ENCODE assay signal across 22 cellular contexts in genomic region chr11:103594283-103594682, GRCh38.
"Had no signal": no experiment of that assay in that cellular context is flagged by ENCODE, and none has a peak within 500 bp of the region (broad histone marks: within the 10 kb centered on the region; RNA-seq: fewer than 3 reads in every experiment).

No MANE protein-coding gene starts in this region.

- H3K36me3 ChIP-seq: colonic mucosa, tibial nerve, vagina had no signal

- H3K4me1 ChIP-seq: body of pancreas, colonic mucosa, tibial nerve, vagina had no signal

- H3K27ac Mint-ChIP-seq: activated CD4-positive, alpha-beta T cell treated with anti-CD3 and anti-CD28 coated beads, Interleukin-2, amount 10 ng/mL, durations not matched to agents 24 days and 14 days; activated CD8-positive, alpha-beta T cell treated with anti-CD3 and anti-CD28 coated beads, Interleukin-2, amount 10 ng/mL, durations not matched to agents 7 days and 5 days; activated naive CD8-positive, alpha-beta T cell treated with anti-CD3 and anti-CD28 coated beads, Interleukin-2, amount 10 ng/mL, durations not matched to agents 7 days and 5 days; activated T-cell treated with anti-CD3 and anti-CD28 coated beads, Interleukin-2, amount 50 U/mL, for 24 hours; activated T-helper 2 cell treated with anti-CD3 and anti-CD28 coated beads, Interferon-gamma antibody, Interleukin-2, Interleukin-4, amounts not matched to agents 10 μg/mL and 5 μg/mL and 100 μg/mL, durations not matched to agents 14 hours and 24 hours and 36 hours; endodermal cell; stimulated activated naive CD8-positive, alpha-beta T cell treated with anti-CD3 and anti-CD28 coated beads, Interleukin-15, Interleukin-2, amounts not matched to agents 100 ng/mL and 50 ng/mL, for 24 hours had no signal

- H3K27me3 ChIP-seq: body of pancreas, colonic mucosa, tibial nerve, vagina had no signal

- H3K36me3 Mint-ChIP-seq: activated naive CD8-positive, alpha-beta T cell treated with anti-CD3 and anti-CD28 coated beads, Interleukin-2, amount 10 ng/mL, durations not matched to agents 7 days and 5 days had no signal

- H3K9me3 ChIP-seq: body of pancreas, colonic mucosa, vagina had no signal

- H3K27me3 Mint-ChIP-seq: activated CD4-positive, alpha-beta T cell treated with anti-CD3 and anti-CD28 coated beads, Interleukin-2, amount 10 ng/mL, durations not matched to agents 24 days and 14 days had no signal

- DNase-seq: activated CD4-positive, alpha-beta T cell treated with anti-CD3 and anti-CD28 coated beads, Interleukin-2, amount 10 ng/mL, durations not matched to agents 24 days and 14 days; activated CD8-positive, alpha-beta T cell treated with anti-CD3 and anti-CD28 coated beads, Interleukin-2, amount 10 ng/mL, durations not matched to agents 7 days and 5 days; activated naive CD4-positive, alpha-beta T cell treated with Interleukin-2 at 50 U/mL for 16 hours; activated naive CD8-positive, alpha-beta T cell treated with anti-CD3 and anti-CD28 coated beads, Interleukin-2, amount 10 ng/mL, durations not matched to agents 7 days and 5 days; activated T-cell treated with anti-CD3 and anti-CD28 coated beads, Interleukin-2, amount 50 U/mL, for 24 hours; amygdala; body of pancreas; colonic mucosa; endodermal cell; foreskin melanocyte; hypothalamus; islet precursor cell; occipital lobe; stimulated activated CD4-positive, alpha-beta T cell treated with anti-CD3 and anti-CD28 coated beads, Interleukin-12 subunit alpha, Interleukin-12 subunit beta, amount 100 ng/mL, for 4 hours; stimulated activated CD4-positive, alpha-beta T cell treated with anti-CD3 and anti-CD28 coated beads, Interleukin-1b, Interleukin-23, amount 100 ng/mL, for 48 hours; stimulated activated CD8-positive, alpha-beta memory T cell treated with anti-CD3 and anti-CD28 coated beads, Interleukin-4, amount 100 ng/mL, for 48 hours had no signal

- ATAC-seq: activated CD8-positive, alpha-beta T cell treated with anti-CD3 and anti-CD28 coated beads, Interleukin-2, amount 10 ng/mL, durations not matched to agents 7 days and 5 days; body of pancreas; left lobe of liver had no signal

- H3K4me3 ChIP-seq: body of pancreas, colonic mucosa, tibial nerve, vagina had no signal

- H3K4me1 Mint-ChIP-seq: activated CD4-positive, alpha-beta T cell treated with anti-CD3 and anti-CD28 coated beads, Interleukin-2, amount 10 ng/mL, durations not matched to agents 24 days and 14 days; activated naive CD8-positive, alpha-beta T cell treated with anti-CD3 and anti-CD28 coated beads, Interleukin-2, amount 10 ng/mL, durations not matched to agents 7 days and 5 days; central memory CD8-positive, alpha-beta T cell had no signal

- H3K9me3 Mint-ChIP-seq: activated CD4-positive, alpha-beta T cell treated with anti-CD3 and anti-CD28 coated beads, Interleukin-2, amount 10 ng/mL, durations not matched to agents 24 days and 14 days; activated naive CD8-positive, alpha-beta T cell treated with anti-CD3 and anti-CD28 coated beads, Interleukin-2, amount 10 ng/mL, durations not matched to agents 7 days and 5 days; activated T-cell treated with anti-CD3 and anti-CD28 coated beads, Interleukin-2, amount 50 U/mL, for 24 hours; activated T-helper 2 cell treated with anti-CD3 and anti-CD28 coated beads, Interferon-gamma antibody, Interleukin-2, Interleukin-4, amounts not matched to agents 10 μg/mL and 5 μg/mL and 100 μg/mL, durations not matched to agents 14 hours and 24 hours and 36 hours; central memory CD8-positive, alpha-beta T cell; stimulated activated naive CD8-positive, alpha-beta T cell treated with anti-CD3 and anti-CD28 coated beads, Interleukin-15, Interleukin-2, amounts not matched to agents 100 ng/mL and 50 ng/mL, for 24 hours had no signal

- H3K27ac ChIP-seq: body of pancreas, colonic mucosa, tibial nerve, vagina had no signal

- H3K4me3 Mint-ChIP-seq: activated CD4-positive, alpha-beta T cell treated with anti-CD3 and anti-CD28 coated beads, Interleukin-2, amount 10 ng/mL, durations not matched to agents 24 days and 14 days; activated CD8-positive, alpha-beta T cell treated with anti-CD3 and anti-CD28 coated beads, Interleukin-2, amount 10 ng/mL, durations not matched to agents 7 days and 5 days; activated naive CD8-positive, alpha-beta T cell treated with anti-CD3 and anti-CD28 coated beads, Interleukin-2, amount 10 ng/mL, durations not matched to agents 7 days and 5 days; activated T-cell treated with anti-CD3 and anti-CD28 coated beads, Interleukin-2, amount 50 U/mL, for 24 hours; central memory CD8-positive, alpha-beta T cell; endodermal cell; stimulated activated naive CD8-positive, alpha-beta T cell treated with anti-CD3 and anti-CD28 coated beads, Interleukin-15, Interleukin-2, amounts not matched to agents 100 ng/mL and 50 ng/mL, for 24 hours had no signal
